ENCODE assay signal across 25 cellular contexts in the genomic region with DNA sequence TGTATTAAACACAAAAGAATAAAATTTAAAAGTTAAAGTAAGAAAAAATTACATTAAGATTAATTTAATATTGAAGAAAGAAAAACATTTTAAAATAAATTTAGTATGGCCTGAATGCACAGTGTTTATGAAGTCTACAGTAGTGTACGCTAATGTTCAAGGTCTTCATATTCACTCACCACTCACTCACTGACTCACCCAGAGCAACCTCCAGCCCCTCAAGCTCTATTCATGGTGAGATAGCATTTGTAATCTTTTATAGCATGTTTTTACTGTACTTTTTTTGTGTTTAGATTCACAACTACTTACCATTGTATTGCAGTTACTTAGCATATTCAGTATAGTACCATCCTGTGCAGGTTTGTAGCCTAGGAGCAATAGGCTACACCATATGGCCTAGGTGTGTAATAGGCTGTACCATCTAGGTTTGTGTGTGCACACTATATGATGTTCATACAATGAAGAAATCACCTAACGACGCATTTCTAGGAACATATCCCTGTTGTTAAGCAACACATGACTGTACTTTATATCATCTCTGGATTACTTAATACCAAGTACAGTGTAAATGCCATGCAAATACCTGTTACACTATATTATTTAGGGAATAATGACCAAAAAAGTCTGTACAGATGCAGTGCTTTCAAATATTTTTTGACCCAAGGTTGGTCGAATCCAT.
DNase-seq lines count a peak whose midpoint lies in the region; ATAC-seq, FAIRE-seq and TF ChIP-seq lines count a peak whose summit lies in the region.
"Had no signal": no experiment of that assay in that cellular context is flagged by ENCODE, and none has a peak within 500 bp of the region (broad histone marks: within the 10 kb centered on the region; RNA-seq: fewer than 3 reads in every experiment).

No MANE protein-coding gene starts in this region.

- no TSS peak for BruUV-seq in mammary epithelial cell (replicated peaks; lab: Mats Ljungman, UMichigan)

- CTCF ChIA-PET in mammary epithelial cell (lab: Charles Lee; ENCODE audit: low non-redundant PET): interaction anchor here (0.7 kb wide), 1 partner anchor 122 kb away, joined by 7 read pairs; no protein-coding TSS in a partner anchor
- CTCF ChIA-PET in T-cell (lab: Charles Lee): interaction anchor here (1.5 to 1.7 kb wide), 2 partner anchors 16 to 429 kb away, joined by 3 to 5 read pairs; no protein-coding TSS in a partner anchor

- H3K27me3 Mint-ChIP-seq in T-cell: no peaks in the 10 kb centered on the region
- H3K27me3 Mint-ChIP-seq: CD4-positive, alpha-beta T cell had no signal

- H3K4me1 ChIP-seq in GM23248 (ENCODE audit: insufficient read depth) (peaks cover 27% of the 10 kb centered on the region), mammary epithelial cell (ENCODE audit: insufficient read depth, low read length) (peaks cover 33% of the 10 kb centered on the region)
- H3K4me1 ChIP-seq: HAP-1 had no signal

- peaks cover 39% of the 10 kb centered on the region for H3K36me3 Mint-ChIP-seq in T-cell

- H3K9me2 ChIP-seq in GM23248 (ENCODE audit: insufficient read depth): no peaks in the 10 kb centered on the region

- no peak overlapping the region for H2AFZ ChIP-seq in GM23248
- H2AFZ ChIP-seq in mammary epithelial cell (ENCODE audit: low read depth, low read length): no peak overlapping the region
- H2AFZ ChIP-seq: GM23338 had no signal

- peak; percentile 2 for FAIRE-seq in RCC 7860 (lab: Jason Lieb, UNC)
- peak; percentile 55 for FAIRE-seq in frontal cortex (lab: Jason Lieb, UNC)
- FAIRE-seq: GM12878 had no signal

- dilution Hi-C loops in mammary epithelial cell (cut with HindIII; ENCODE audit: low sequenced_read_pairs): loop anchor here (25.0 kb wide), 1 partner anchor 335 kb away; no protein-coding TSS in a partner anchor

- H3K79me2 ChIP-seq in GM23248 (ENCODE audit: insufficient read depth) (peaks cover 86% of the 10 kb centered on the region), mammary epithelial cell (ENCODE audit: insufficient read depth, low read length) (peaks cover 70% of the 10 kb centered on the region)

- H3K9me3 Mint-ChIP-seq in T-cell: no peaks in the 10 kb centered on the region
- H3K9me3 Mint-ChIP-seq: CD4-positive, alpha-beta T cell; GM23338 had no signal

- peaks cover 65% of the 10 kb centered on the region for H3F3A ChIP-seq in GM23248 (ENCODE audit: insufficient read depth)

- ATAC-seq in HG02610 (IDR thresholded peaks at IDR 0.05; ENCODE audit: unreplicated experiment): no peak
- no peak for ATAC-seq in T-cell (replicated peaks in 1 of 4)
- ATAC-seq: GM12878, GM23338, Panc1, Right ventricle myocardium inferior had no signal

- H3K27ac ChIP-seq in GM23248 (peak overlapping the region; percentile 24), mammary epithelial cell (ENCODE audit: insufficient read depth, low read depth, low read length) (peak overlapping the region; percentile 23)
- H3K27ac ChIP-seq: BLaER1, SJSA1 had no signal

- DNase-seq in GM23248: peak; percentile 36
- DNase-seq in RCC 7860 (ENCODE audit: low spot score): no peak
- no peak for DNase-seq in mammary epithelial cell
- no peak for DNase-seq in frontal cortex (ENCODE audit: low spot score in 2 of 2)
- DNase-seq in stimulated activated CD4-positive, alpha-beta T cell treated with anti-CD3 and anti-CD28 coated beads, Interleukin-2, amount 100 ng/mL, for 48 hours: no peak
- no peak for DNase-seq in T-cell
- DNase-seq: ACHN; CD4-positive, alpha-beta T cell; COR-L47; DMS79; KG1; NCI-H1092 treated with DMSO at 0.1 percent for 48 hours; NCI-H146; NCI-H2029; NCI-H2227 treated with DMSO at 0.1 percent for 48 hours; NCI-H510A treated with DMSO at 0.1 percent for 48 hours; NCI-H748 treated with DMSO at 0.1 percent for 48 hours had no signal

- peaks cover 13 to 21% (median 17%) of the 10 kb centered on the region in 3 donors for H3K4me1 Mint-ChIP-seq in T-cell

- H3K4me3 Mint-ChIP-seq in T-cell: no peak overlapping the region
- H3K4me3 Mint-ChIP-seq: CD4-positive, alpha-beta T cell; GM23338 had no signal

- intact Hi-C loops in mammary epithelial cell (cut with micrococcal nuclease): no loop called here

- no peak overlapping the region for H3K9ac ChIP-seq in GM23248
- no peak overlapping the region for H3K9ac ChIP-seq in mammary epithelial cell (ENCODE audit: insufficient read depth, low read length)
- H3K9ac ChIP-seq: BLaER1 had no signal

- H3K27ac Mint-ChIP-seq in T-cell: peak overlapping the region in 1 of 2 donors; percentile 17
- H3K27ac Mint-ChIP-seq: CD4-positive, alpha-beta T cell had no signal

- no peak for TF ChIP-seq CTCF in mammary epithelial cell (conservative IDR thresholded peaks at IDR 0.05 in 1 of 2, IDR thresholded peaks at IDR 0.05 in 1 of 2; ENCODE audit: extremely low read depth in 1 of 2, insufficient read depth in 1 of 2, low read depth in 1 of 2, low read length in 2 of 2)

- H3K27me3 ChIP-seq in GM23248 (replicated peaks; ENCODE audit: insufficient read depth): no peaks in the 10 kb centered on the region
- no peaks in the 10 kb centered on the region for H3K27me3 ChIP-seq in mammary epithelial cell (ENCODE audit: insufficient read depth, low read length)
- H3K27me3 ChIP-seq: BLaER1, SJSA1 had no signal

- H4K20me1 ChIP-seq in GM23248 (ENCODE audit: insufficient read depth): 0 out of 2 replicates have a peak, but pooled peaks cover 3% of the 10 kb centered on the region
- no peaks in the 10 kb centered on the region for H4K20me1 ChIP-seq in mammary epithelial cell (ENCODE audit: insufficient read depth, low read length)

- no peak overlapping the region for H3K4me3 ChIP-seq in GM23248
- no peak overlapping the region for H3K4me3 ChIP-seq in mammary epithelial cell (replicated peaks in 1 of 3; ENCODE audit: insufficient read depth in 1 of 3, low read depth in 2 of 3, low read length in 3 of 3)
- H3K4me3 ChIP-seq: BLaER1, GM12878, GM23338, HAP-1, SJSA1 had no signal

- H3K4me2 ChIP-seq in GM23248 (ENCODE audit: unreplicated experiment) (no peak overlapping the region), mammary epithelial cell (ENCODE audit: insufficient read depth, low read depth, low read length) (no peak overlapping the region)
- H3K4me2 ChIP-seq: BLaER1, GM23338 had no signal

- H3K9me3 ChIP-seq in GM23248 (ENCODE audit: low read depth) (no peaks in the 10 kb centered on the region), mammary epithelial cell (replicated peaks; ENCODE audit: insufficient read depth, low read length) (no peaks in the 10 kb centered on the region)
- H3K9me3 ChIP-seq: BLaER1, HAP-1, SJSA1 had no signal

- POLR2A ChIA-PET in T-cell (lab: Charles Lee): no interaction called here

- in situ Hi-C loops in GM23248 (cut with MboI) (loop anchor here (10.0 to 25.0 kb wide), 2 partner anchors 335 to 433 kb away; no protein-coding TSS in a partner anchor), mammary epithelial cell (cut with MboI; ENCODE audit: low sequenced_read_pairs in 2 of 2) (loop anchor here in 1 of 2 donors (25.0 kb wide), 1 partner anchor 435 kb away; no protein-coding TSS in a partner anchor)

- WGBS in GM23248 (ENCODE audit: low coverage in 1 of 2, low lambda C conversion rate in 2 of 2, missing lambda C conversion rate in 2 of 2), 2 experiments: 91 to 94% methylated on average over 4 of the region's 4 CpGs
- 93% methylated on average over 4 of the region's 4 CpGs for WGBS in mammary epithelial cell (ENCODE audit: low coverage, missing lambda C conversion rate)

- H3K36me3 ChIP-seq in GM23248 (ENCODE audit: low read depth) (peaks cover 65% of the 10 kb centered on the region), mammary epithelial cell (ENCODE audit: insufficient read depth, low read length) (peaks cover 46% of the 10 kb centered on the region)
